16 cellular contexts compared by ENCODE assay signal in genomic region chr15:77532846-77533245, GRCh38.
"Had no signal": no experiment of that assay in that cellular context is flagged by ENCODE, and none has a peak within 500 bp of the region (broad histone marks: within the 10 kb centered on the region; RNA-seq: fewer than 3 reads in every experiment).

No MANE protein-coding gene starts in this region.

- H3K9me3 Mint-ChIP-seq: activated naive CD8-positive, alpha-beta T cell treated with anti-CD3 and anti-CD28 coated beads for 36 hours; activated T-cell treated with anti-CD3 and anti-CD28 coated beads, Interleukin-2, amount 50 U/mL, for 72 hours; dendritic cell treated with granulocyte-macrophage colony-stimulating factor and Interleukin-4, amounts not matched to agents 40 ng/mL and 50 ng/mL, for 4 days; memory B cell; naive thymus-derived CD4-positive, alpha-beta T cell had no signal

- H3K36me3 ChIP-seq: breast epithelium, esophagus squamous epithelium, tibial nerve, WERI-Rb-1 had no signal

- H3K27ac ChIP-seq: breast epithelium, esophagus squamous epithelium, tibial nerve, WERI-Rb-1 had no signal

- H3K9me3 ChIP-seq: breast epithelium, esophagus squamous epithelium, tibial nerve had no signal

- H3K27ac Mint-ChIP-seq: activated naive CD8-positive, alpha-beta T cell treated with anti-CD3 and anti-CD28 coated beads for 36 hours; activated T-cell treated with anti-CD3 and anti-CD28 coated beads, Interleukin-2, amount 50 U/mL, for 72 hours; dendritic cell treated with granulocyte-macrophage colony-stimulating factor and Interleukin-4, amounts not matched to agents 40 ng/mL and 50 ng/mL, for 4 days; naive thymus-derived CD4-positive, alpha-beta T cell had no signal

- DNase-seq: activated CD4-positive, alpha-beta T cell treated with anti-CD3 and anti-CD28 coated beads, Interleukin-2, amount 50 U/mL, for 4 hours; activated gamma-delta T cell treated with Interleukin-2 at 50 U/mL for 16 hours; activated naive CD8-positive, alpha-beta T cell treated with anti-CD3 and anti-CD28 coated beads for 36 hours; activated T-cell treated with anti-CD3 and anti-CD28 coated beads, Interleukin-2, amount 50 U/mL, for 72 hours; effector CD8-positive, alpha-beta T cell; esophagus squamous epithelium; naive thymus-derived CD4-positive, alpha-beta T cell; stimulated activated CD4-positive, alpha-beta T cell treated with anti-CD3 and anti-CD28 coated beads, Interleukin-2, amount 100 ng/mL, for 24 hours; stimulated activated naive CD4-positive, alpha-beta T cell treated with Interleukin-2 at 50 U/mL for 16 hours; SW 1271; T-helper 2 cell had no signal

- H3K27me3 Mint-ChIP-seq: memory B cell had no signal

- H3K4me3 ChIP-seq: breast epithelium, esophagus squamous epithelium, tibial nerve had no signal

- H3K4me3 Mint-ChIP-seq: activated naive CD8-positive, alpha-beta T cell treated with anti-CD3 and anti-CD28 coated beads for 36 hours; activated T-cell treated with anti-CD3 and anti-CD28 coated beads, Interleukin-2, amount 50 U/mL, for 72 hours; dendritic cell treated with granulocyte-macrophage colony-stimulating factor and Interleukin-4, amounts not matched to agents 40 ng/mL and 50 ng/mL, for 4 days; memory B cell; naive thymus-derived CD4-positive, alpha-beta T cell had no signal

- H3K4me1 Mint-ChIP-seq: activated naive CD8-positive, alpha-beta T cell treated with anti-CD3 and anti-CD28 coated beads for 36 hours had no signal

- H3K27me3 ChIP-seq: breast epithelium, tibial nerve had no signal

- H3K36me3 Mint-ChIP-seq: activated naive CD8-positive, alpha-beta T cell treated with anti-CD3 and anti-CD28 coated beads for 36 hours; memory B cell; naive thymus-derived CD4-positive, alpha-beta T cell had no signal

- ATAC-seq: activated T-cell treated with anti-CD3 and anti-CD28 coated beads, Interleukin-2, amount 50 U/mL, for 72 hours; naive thymus-derived CD4-positive, alpha-beta T cell had no signal
